ENCODE assay signal across 3 cellular contexts in genomic region chr3:128997486-128997885, GRCh38.
TF ChIP-seq lines count a peak whose summit lies in the region.

No MANE protein-coding gene starts in this region.

TF ChIP-seq in SK-N-SH treated with all-trans-retinoic acid at 6 μM for 48 hours, 23 proteins besides CTCF, POLR2A, EP300 and RAD21:
- no peak for TF ChIP-seq ZC3H10 (CRISPR knock-in tag; IDR thresholded peaks at IDR 0.05)
- no peak for TF ChIP-seq CREB5 (CRISPR knock-in tag; IDR thresholded peaks at IDR 0.05; ENCODE audit: low read depth)
- TF ChIP-seq ZNF8 (CRISPR knock-in tag; IDR thresholded peaks at IDR 0.05), result peak; percentile 57; the same call in 1 of the 2 replicates
- no peak for TF ChIP-seq CSDC2 (CRISPR knock-in tag; IDR thresholded peaks at IDR 0.05)

TF ChIP-seq in SK-N-SH, 30 proteins besides CTCF, POLR2A, EP300 and RAD21:
- TF ChIP-seq NRF1 (IDR thresholded peaks at IDR 0.05; ENCODE audit: low read depth, low read length) (no peak), YY1 (IDR thresholded peaks at IDR 0.05; ENCODE audit: low read depth) (no peak), USF2 (IDR thresholded peaks at IDR 0.05; ENCODE audit: borderline replicate concordance, low read depth, low read length) (no peak), JUND (IDR thresholded peaks at IDR 0.05) (no peak), POLR2AphosphoS5 (IDR thresholded peaks at IDR 0.05; ENCODE audit: low read depth, low read length) (no peak), IRF3 (IDR thresholded peaks at IDR 0.05; ENCODE audit: low read depth, low read length) (no peak), PBX3 (IDR thresholded peaks at IDR 0.05) (no peak), USF1 (IDR thresholded peaks at IDR 0.05; ENCODE audit: borderline replicate concordance, low read depth) (no peak), GABPA (IDR thresholded peaks at IDR 0.05; ENCODE audit: low read depth) (no peak), SIN3A (IDR thresholded peaks at IDR 0.05; ENCODE audit: borderline replicate concordance, low read depth, low read length) (no peak), MEF2A (IDR thresholded peaks at IDR 0.05; ENCODE audit: borderline replicate concordance, low read depth) (no peak), EZH2phosphoT487 (IDR thresholded peaks at IDR 0.05; ENCODE audit: borderline replicate concordance, low read depth) (no peak), NFIC (IDR thresholded peaks at IDR 0.05; ENCODE audit: borderline replicate concordance) (no peak), CHD2 (IDR thresholded peaks at IDR 0.05; ENCODE audit: low read length, partially characterized antibody) (no peak), SMC3 (IDR thresholded peaks at IDR 0.05; ENCODE audit: low read depth, low read length) (no peak), TAF1 (IDR thresholded peaks at IDR 0.05; ENCODE audit: borderline replicate concordance, low read depth, low read length) (no peak), TCF12 (IDR thresholded peaks at IDR 0.05) (no peak), FOXJ3 (CRISPR knock-in tag; IDR thresholded peaks at IDR 0.05) (no peak), REST (IDR thresholded peaks at IDR 0.05; ENCODE audit: low read depth, low read length) (no peak)

TF ChIP-seq in K562, 482 proteins besides CTCF, POLR2A, EP300 and RAD21:
- TF ChIP-seq ZNF146 (CRISPR knock-in tag; IDR thresholded peaks at IDR 0.05; ENCODE audit: unreplicated experiment) (peak; percentile 14), BCLAF1 (IDR thresholded peaks at IDR 0.05; ENCODE audit: borderline replicate concordance in 1 of 2, control insufficient read depth in 1 of 2, low read depth in 2 of 2, low read length in 1 of 2) (no peak)
TF ChIP-seq in K562: peak in this region for 1.
